ENCODE assay signal across 24 cellular contexts in the genomic region with DNA sequence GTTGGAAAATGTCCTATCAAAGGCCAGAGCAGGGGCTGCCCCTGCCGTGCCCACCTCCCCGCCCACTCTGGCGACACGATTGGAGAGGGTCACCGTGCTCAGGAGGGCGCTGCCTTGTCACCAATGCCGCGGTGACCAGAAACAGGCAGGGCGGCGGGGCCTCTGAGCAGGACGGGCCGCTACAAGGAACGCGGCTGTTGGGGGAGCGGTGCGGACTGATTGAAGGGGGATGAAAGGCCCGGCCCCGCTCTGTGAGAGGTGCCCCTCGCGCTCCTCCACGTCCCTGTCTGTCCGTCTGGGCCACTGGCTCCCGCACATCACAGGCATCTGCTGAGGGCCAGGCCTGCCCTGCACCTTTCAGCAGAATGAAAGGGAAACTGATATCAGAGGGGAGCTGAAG.
"Had no signal": no experiment of that assay in that cellular context is flagged by ENCODE, and none has a peak within 500 bp of the region (broad histone marks: within the 10 kb centered on the region; RNA-seq: fewer than 3 reads in every experiment).

No MANE protein-coding gene starts in this region.

- H3K27me3 Mint-ChIP-seq: activated CD4-positive, alpha-beta T cell treated with anti-CD3 and anti-CD28 coated beads, Interleukin-2, amount 10 ng/mL, durations not matched to agents 7 days and 5 days; activated naive CD4-positive, alpha-beta T cell treated with anti-CD3 and anti-CD28 coated beads, Interleukin-2, amount 10 ng/mL, durations not matched to agents 7 days and 5 days; stimulated activated naive CD8-positive, alpha-beta T cell treated with anti-CD3 and anti-CD28 coated beads, Interleukin-15, amount 100 ng/mL, for 72 hours; T-cell had no signal

- H3K36me3 Mint-ChIP-seq: activated naive CD4-positive, alpha-beta T cell treated with anti-CD3 and anti-CD28 coated beads, Interleukin-2, amount 10 ng/mL, durations not matched to agents 7 days and 5 days; T-cell had no signal

- H3K4me1 Mint-ChIP-seq: activated CD4-positive, alpha-beta T cell treated with anti-CD3 and anti-CD28 coated beads, Interleukin-2, amount 10 ng/mL, durations not matched to agents 7 days and 5 days had no signal

- H2AFZ ChIP-seq: hepatocyte had no signal

- ATAC-seq: activated CD4-positive, CD25-positive, alpha-beta regulatory T cell treated with anti-CD3 and anti-CD28 coated beads, Interleukin-2, amount 50 U/mL, for 24 hours; activated T-cell treated with anti-CD3 and anti-CD28 coated beads, Interleukin-2, amount 50 U/mL, for 4 hours; left colon; pancreas; SK-N-SH treated with all-trans-retinoic acid at 6 μM for 48 hours; stimulated activated naive CD8-positive, alpha-beta T cell treated with anti-CD3 and anti-CD28 coated beads, Interleukin-15, amount 100 ng/mL, for 72 hours; T-cell had no signal

- FAIRE-seq: islet of Langerhans, pancreas had no signal

- H3K4me3 ChIP-seq: ascending aorta, breast epithelium, hepatocyte, lung, pancreas, suprapubic skin, transverse colon had no signal

- H3K27ac ChIP-seq: ascending aorta, breast epithelium, hepatocyte, pancreas, suprapubic skin, transverse colon had no signal

- H3K27ac Mint-ChIP-seq: activated CD4-positive, alpha-beta T cell treated with anti-CD3 and anti-CD28 coated beads, Interleukin-2, amount 10 ng/mL, durations not matched to agents 7 days and 5 days; activated naive CD4-positive, alpha-beta T cell treated with anti-CD3 and anti-CD28 coated beads, Interleukin-2, amount 10 ng/mL, durations not matched to agents 7 days and 5 days; T-cell had no signal

- H3K27me3 ChIP-seq: ascending aorta, breast epithelium, hepatocyte, pancreas, suprapubic skin, transverse colon had no signal

- H3K79me2 ChIP-seq: hepatocyte had no signal

- H3K4me2 ChIP-seq: hepatocyte had no signal

- H3K9me3 ChIP-seq: ascending aorta, pancreas, suprapubic skin had no signal

- H3K4me3 Mint-ChIP-seq: activated CD4-positive, alpha-beta T cell treated with anti-CD3 and anti-CD28 coated beads, Interleukin-2, amount 10 ng/mL, durations not matched to agents 7 days and 5 days; activated naive CD4-positive, alpha-beta T cell treated with anti-CD3 and anti-CD28 coated beads, Interleukin-2, amount 10 ng/mL, durations not matched to agents 7 days and 5 days; activated T-cell treated with anti-CD3 and anti-CD28 coated beads, Interleukin-2, amount 50 U/mL, for 4 hours; stimulated activated naive CD8-positive, alpha-beta T cell treated with anti-CD3 and anti-CD28 coated beads, Interleukin-15, amount 100 ng/mL, for 72 hours; T-cell had no signal

- H3K36me3 ChIP-seq: ascending aorta, breast epithelium, pancreas, suprapubic skin, transverse colon had no signal

- DNase-seq: activated CD4-positive, alpha-beta T cell treated with anti-CD3 and anti-CD28 coated beads, Interleukin-2, amount 10 ng/mL, durations not matched to agents 7 days and 5 days; activated CD8-positive, alpha-beta memory T cell treated with anti-CD3 and anti-CD28 coated beads, Interleukin-2, amount 50 U/mL, for 4 hours; activated effector memory CD4-positive, alpha-beta T cell treated with Interleukin-2 at 50 U/mL for 16 hours; activated naive CD4-positive, alpha-beta T cell treated with anti-CD3 and anti-CD28 coated beads, Interleukin-2, amount 10 ng/mL, durations not matched to agents 7 days and 5 days; activated T-cell treated with anti-CD3 and anti-CD28 coated beads, Interleukin-2, amount 50 U/mL, for 4 hours; cerebellar nuclear complex; effector CD8-positive, alpha-beta T cell; foreskin fibroblast; left colon; stimulated activated CD4-positive, alpha-beta T cell treated with anti-CD3 and anti-CD28 coated beads, Interleukin-15, amount 100 ng/mL, for 24 hours; stimulated activated CD4-positive, alpha-beta T cell treated with anti-CD3 and anti-CD28 coated beads, Interleukin-2, amount 100 ng/mL, for 48 hours; stimulated activated naive CD8-positive, alpha-beta T cell treated with anti-CD3 and anti-CD28 coated beads, Interleukin-15, amount 100 ng/mL, for 72 hours; T-cell; T-helper 9 cell; transverse colon had no signal

- H3K4me1 ChIP-seq: ascending aorta, breast epithelium, pancreas, suprapubic skin, transverse colon had no signal
